ENCODE assay signal across 8 cellular contexts in genomic region chr22:34105461-34106062, GRCh38.
A peak's percentile ranks its signal among the peaks of the same experiment; 100 is the strongest.
DNase-seq lines count a peak whose midpoint lies in the region; ATAC-seq and TF ChIP-seq lines count a peak whose summit lies in the region.

No MANE protein-coding gene starts in this region.

- H3K9me3 ChIP-seq in suprapubic skin, result no peaks in the 10 kb centered on the region

- H3K4me1 Mint-ChIP-seq in activated CD4-positive, alpha-beta memory T cell treated with anti-CD3 and anti-CD28 coated beads, Interleukin-2, amount 10 ng/mL, durations not matched to agents 7 days and 5 days, result no peaks in the 10 kb centered on the region

- POLR2A ChIA-PET in activated CD4-positive, alpha-beta memory T cell treated with anti-CD3 and anti-CD28 coated beads, Interleukin-2, amount 10 ng/mL, durations not matched to agents 7 days and 5 days (lab: Charles Lee), result no interaction called here

- H3K9me3 Mint-ChIP-seq in activated CD4-positive, alpha-beta memory T cell treated with anti-CD3 and anti-CD28 coated beads, Interleukin-2, amount 10 ng/mL, durations not matched to agents 7 days and 5 days, result peaks cover 13% of the 10 kb centered on the region

- ATAC-seq in stimulated activated naive CD8-positive, alpha-beta T cell treated with anti-CD3 and anti-CD28 coated beads, Interleukin-15, Interleukin-2, amounts not matched to agents 100 U/mL and 50 U/mL, for 24 hours, result no peak
- no peak for ATAC-seq in HG02763 (IDR thresholded peaks at IDR 0.05; ENCODE audit: unreplicated experiment)

- TF ChIP-seq POLR2A in suprapubic skin (IDR thresholded peaks at IDR 0.05), result no peak

- no peaks in the 10 kb centered on the region for H3K27me3 Mint-ChIP-seq in activated CD4-positive, alpha-beta memory T cell treated with anti-CD3 and anti-CD28 coated beads, Interleukin-2, amount 10 ng/mL, durations not matched to agents 7 days and 5 days

- TF ChIP-seq CTCF in GM10266 (IDR thresholded peaks at IDR 0.05; ENCODE audit: control insufficient read depth, insufficient read depth, low read depth, missing control alignments) (peak; percentile 35), suprapubic skin (IDR thresholded peaks at IDR 0.05) (peak in 1 of 2 donors; percentile 64)

- H3K36me3 Mint-ChIP-seq in activated CD4-positive, alpha-beta memory T cell treated with anti-CD3 and anti-CD28 coated beads, Interleukin-2, amount 10 ng/mL, durations not matched to agents 7 days and 5 days (ENCODE audit: low read depth), result no peaks in the 10 kb centered on the region

- CTCF ChIA-PET in activated CD4-positive, alpha-beta memory T cell treated with anti-CD3 and anti-CD28 coated beads, Interleukin-2, amount 10 ng/mL, durations not matched to agents 7 days and 5 days (lab: Charles Lee), result no interaction called here

- H3K4me3 ChIP-seq in suprapubic skin, result no peak overlapping the region

- H3K4me1 ChIP-seq in suprapubic skin, result no peaks in the 10 kb centered on the region

- DNase-seq in GM10266 (ENCODE audit: extremely low spot score) (no peak), M059J (ENCODE audit: low read depth) (peak; percentile 1), iris pigment epithelial cell (ENCODE audit: low read depth) (peak; percentile 3), hepatic stellate cell (ENCODE audit: low spot score) (no peak), suprapubic skin (ENCODE audit: low spot score in 2 of 2) (no peak)
- peak; percentile 16 for DNase-seq in activated CD4-positive, alpha-beta memory T cell treated with anti-CD3 and anti-CD28 coated beads, Interleukin-2, amount 10 ng/mL, durations not matched to agents 7 days and 5 days
- peak; percentile 39 for DNase-seq in stimulated activated naive CD8-positive, alpha-beta T cell treated with anti-CD3 and anti-CD28 coated beads, Interleukin-15, Interleukin-2, amounts not matched to agents 100 U/mL and 50 U/mL, for 24 hours

- no peak overlapping the region for H3K4me3 Mint-ChIP-seq in activated CD4-positive, alpha-beta memory T cell treated with anti-CD3 and anti-CD28 coated beads, Interleukin-2, amount 10 ng/mL, durations not matched to agents 7 days and 5 days

- H3K36me3 ChIP-seq in suprapubic skin, result no peaks in the 10 kb centered on the region

- TF ChIP-seq EP300 in suprapubic skin (IDR thresholded peaks at IDR 0.05), result no peak

- WGBS in suprapubic skin, result 15% methylated on average over 10 of the region's 10 CpGs

- H3K27ac ChIP-seq in suprapubic skin, result no peak overlapping the region

- no peak overlapping the region for H3K27ac Mint-ChIP-seq in activated CD4-positive, alpha-beta memory T cell treated with anti-CD3 and anti-CD28 coated beads, Interleukin-2, amount 10 ng/mL, durations not matched to agents 7 days and 5 days

- H3K27me3 ChIP-seq in suprapubic skin, result peaks cover 10% of the 10 kb centered on the region

Comparison
In these comparisons a context has a peak if more than half of its experiments do, and no peak if none do; other contexts are left out.
1. DNase-seq: peak in M059J (single experiment), activated CD4-positive, alpha-beta memory T cell treated with anti-CD3 and anti-CD28 coated beads, Interleukin-2, amount 10 ng/mL, durations not matched to agents 7 days and 5 days (single experiment), iris pigment epithelial cell (single experiment) and stimulated activated naive CD8-positive, alpha-beta T cell treated with anti-CD3 and anti-CD28 coated beads, Interleukin-15, Interleukin-2, amounts not matched to agents 100 U/mL and 50 U/mL, for 24 hours (single experiment); none in GM10266 (single experiment), hepatic stellate cell (single experiment) and suprapubic skin (0 of 2).